1 cellular context compared by ENCODE assay signal in genomic region chr3:52055537-52056351, GRCh38.
A peak's percentile ranks its signal among the peaks of the same experiment; 100 is the strongest.
TF ChIP-seq lines count a peak whose summit lies in the region.

No MANE protein-coding gene starts in this region.

TF ChIP-seq in HEK293, 187 proteins besides CTCF, POLR2A, EP300 and RAD21 (continued from another document):
- TF ChIP-seq, protein P1, sequence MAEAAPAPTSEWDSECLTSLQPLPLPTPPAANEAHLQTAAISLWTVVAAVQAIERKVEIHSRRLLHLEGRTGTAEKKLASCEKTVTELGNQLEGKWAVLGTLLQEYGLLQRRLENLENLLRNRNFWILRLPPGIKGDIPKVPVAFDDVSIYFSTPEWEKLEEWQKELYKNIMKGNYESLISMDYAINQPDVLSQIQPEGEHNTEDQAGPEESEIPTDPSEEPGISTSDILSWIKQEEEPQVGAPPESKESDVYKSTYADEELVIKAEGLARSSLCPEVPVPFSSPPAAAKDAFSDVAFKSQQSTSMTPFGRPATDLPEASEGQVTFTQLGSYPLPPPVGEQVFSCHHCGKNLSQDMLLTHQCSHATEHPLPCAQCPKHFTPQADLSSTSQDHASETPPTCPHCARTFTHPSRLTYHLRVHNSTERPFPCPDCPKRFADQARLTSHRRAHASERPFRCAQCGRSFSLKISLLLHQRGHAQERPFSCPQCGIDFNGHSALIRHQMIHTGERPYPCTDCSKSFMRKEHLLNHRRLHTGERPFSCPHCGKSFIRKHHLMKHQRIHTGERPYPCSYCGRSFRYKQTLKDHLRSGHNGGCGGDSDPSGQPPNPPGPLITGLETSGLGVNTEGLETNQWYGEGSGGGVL (tag by site-specific recombination; IDR thresholded peaks at IDR 0.05): no peak; the same call in 1 of the 2 replicates
- TF ChIP-seq TRIM28 (IDR thresholded peaks at IDR 0.05; ENCODE audit: borderline replicate concordance, low read length) (no peak), ZNF768 (tag by site-specific recombination; IDR thresholded peaks at IDR 0.05) (no peak), ZBTB8A (tag by site-specific recombination; IDR thresholded peaks at IDR 0.05) (peak; percentile 66; the same call in 1 of the 2 replicates), ZNF157 (tag by site-specific recombination; IDR thresholded peaks at IDR 0.05) (no peak), REPIN1 (tag by site-specific recombination; IDR thresholded peaks at IDR 0.05; ENCODE audit: low read depth) (no peak), ZNF169 (tag by site-specific recombination; IDR thresholded peaks at IDR 0.05) (no peak), ZNF571 (tag by site-specific recombination; IDR thresholded peaks at IDR 0.05) (no peak), ZNF302 (tag by site-specific recombination; IDR thresholded peaks at IDR 0.05; ENCODE audit: low read depth) (no peak), ZEB2 (tag by site-specific recombination; IDR thresholded peaks at IDR 0.05) (0 out of 2 replicates have a peak, but pooled peaks have one; percentile 53), ZNF335 (tag by site-specific recombination; conservative IDR thresholded peaks at IDR 0.05) (peak; percentile 47), ZFHX2 (tag by site-specific recombination; conservative IDR thresholded peaks at IDR 0.05) (peak; percentile 26; the same call in 1 of the 2 replicates), SP2 (tag by site-specific recombination; IDR thresholded peaks at IDR 0.05) (peak; percentile 61), ZNF548 (tag by site-specific recombination; IDR thresholded peaks at IDR 0.05) (no peak), KLF17 (tag by site-specific recombination; IDR thresholded peaks at IDR 0.05) (0 out of 2 replicates have a peak, but pooled peaks have one; percentile 29), GLI2 (tag by site-specific recombination; IDR thresholded peaks at IDR 0.05; ENCODE audit: borderline replicate concordance, low read depth) (no peak), ZNF112 (tag by site-specific recombination; IDR thresholded peaks at IDR 0.05) (no peak), ZBTB6 (tag by site-specific recombination; IDR thresholded peaks at IDR 0.05) (peak; percentile 94), ZNF785 (tag by site-specific recombination; IDR thresholded peaks at IDR 0.05) (no peak)
- TF ChIP-seq, protein P2, sequence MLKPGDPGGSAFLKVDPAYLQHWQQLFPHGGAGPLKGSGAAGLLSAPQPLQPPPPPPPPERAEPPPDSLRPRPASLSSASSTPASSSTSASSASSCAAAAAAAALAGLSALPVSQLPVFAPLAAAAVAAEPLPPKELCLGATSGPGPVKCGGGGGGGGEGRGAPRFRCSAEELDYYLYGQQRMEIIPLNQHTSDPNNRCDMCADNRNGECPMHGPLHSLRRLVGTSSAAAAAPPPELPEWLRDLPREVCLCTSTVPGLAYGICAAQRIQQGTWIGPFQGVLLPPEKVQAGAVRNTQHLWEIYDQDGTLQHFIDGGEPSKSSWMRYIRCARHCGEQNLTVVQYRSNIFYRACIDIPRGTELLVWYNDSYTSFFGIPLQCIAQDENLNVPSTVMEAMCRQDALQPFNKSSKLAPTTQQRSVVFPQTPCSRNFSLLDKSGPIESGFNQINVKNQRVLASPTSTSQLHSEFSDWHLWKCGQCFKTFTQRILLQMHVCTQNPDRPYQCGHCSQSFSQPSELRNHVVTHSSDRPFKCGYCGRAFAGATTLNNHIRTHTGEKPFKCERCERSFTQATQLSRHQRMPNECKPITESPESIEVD (tag by site-specific recombination; IDR thresholded peaks at IDR 0.05): no peak
TF ChIP-seq in HEK293: peak in this region for 22.
